ENCODE assay signal across 1 cellular context in genomic region chr9:764105-764524, GRCh38.
TF ChIP-seq lines count a peak whose summit lies in the region.

No MANE protein-coding gene starts in this region.

TF ChIP-seq in HCT116, 20 proteins besides CTCF, POLR2A, EP300 and RAD21 (continued from another document):
- TF ChIP-seq ZFX (IDR thresholded peaks at IDR 0.05) (no peak), JUND (IDR thresholded peaks at IDR 0.05) (no peak), EGR1 (IDR thresholded peaks at IDR 0.05; ENCODE audit: low read depth) (no peak)
- TF ChIP-seq, protein P1, sequence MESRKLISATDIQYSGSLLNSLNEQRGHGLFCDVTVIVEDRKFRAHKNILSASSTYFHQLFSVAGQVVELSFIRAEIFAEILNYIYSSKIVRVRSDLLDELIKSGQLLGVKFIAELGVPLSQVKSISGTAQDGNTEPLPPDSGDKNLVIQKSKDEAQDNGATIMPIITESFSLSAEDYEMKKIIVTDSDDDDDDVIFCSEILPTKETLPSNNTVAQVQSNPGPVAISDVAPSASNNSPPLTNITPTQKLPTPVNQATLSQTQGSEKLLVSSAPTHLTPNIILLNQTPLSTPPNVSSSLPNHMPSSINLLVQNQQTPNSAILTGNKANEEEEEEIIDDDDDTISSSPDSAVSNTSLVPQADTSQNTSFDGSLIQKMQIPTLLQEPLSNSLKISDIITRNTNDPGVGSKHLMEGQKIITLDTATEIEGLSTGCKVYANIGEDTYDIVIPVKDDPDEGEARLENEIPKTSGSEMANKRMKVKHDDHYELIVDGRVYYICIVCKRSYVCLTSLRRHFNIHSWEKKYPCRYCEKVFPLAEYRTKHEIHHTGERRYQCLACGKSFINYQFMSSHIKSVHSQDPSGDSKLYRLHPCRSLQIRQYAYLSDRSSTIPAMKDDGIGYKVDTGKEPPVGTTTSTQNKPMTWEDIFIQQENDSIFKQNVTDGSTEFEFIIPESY (IDR thresholded peaks at IDR 0.05; ENCODE audit: extremely low read depth, insufficient replicate concordance, low read length), result no peak
- TF ChIP-seq, protein P2, sequence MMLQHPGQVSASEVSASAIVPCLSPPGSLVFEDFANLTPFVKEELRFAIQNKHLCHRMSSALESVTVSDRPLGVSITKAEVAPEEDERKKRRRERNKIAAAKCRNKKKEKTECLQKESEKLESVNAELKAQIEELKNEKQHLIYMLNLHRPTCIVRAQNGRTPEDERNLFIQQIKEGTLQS (IDR thresholded peaks at IDR 0.05), result no peak
